Comparison of ENCODE assay signal across 12 cellular contexts in the genomic region with DNA sequence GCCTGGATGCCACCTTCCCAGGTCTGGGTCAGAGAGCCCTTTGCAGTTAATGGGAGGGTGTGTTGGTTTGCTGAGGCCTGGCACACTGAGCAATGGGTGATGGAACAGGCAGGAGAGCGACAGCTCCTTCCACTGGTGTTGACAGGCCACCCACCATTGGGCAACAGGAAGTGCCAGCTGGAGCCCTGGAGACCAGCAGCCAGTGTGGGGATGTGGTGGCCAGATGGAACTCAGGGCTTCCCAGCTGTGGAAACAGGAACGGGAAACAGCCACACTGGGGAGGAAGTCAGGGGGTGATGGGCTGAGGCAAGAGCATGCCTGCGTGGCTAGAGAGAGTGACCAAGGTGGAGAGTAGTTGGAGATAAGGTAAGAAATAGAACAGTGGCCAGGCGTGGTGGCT. TPM values are rescaled to one million over a fixed set of nuclear protein-coding genes. Genes with fewer than 3 reads are reported as not detected.
A peak's percentile ranks its signal among the peaks of the same experiment; 100 is the strongest.
DNase-seq lines count a peak whose midpoint lies in the region; ATAC-seq lines count a peak whose summit lies in the region.
"Had no signal": no experiment of that assay in that cellular context is flagged by ENCODE, and none has a peak within 500 bp of the region (broad histone marks: within the 10 kb centered on the region; RNA-seq: fewer than 3 reads in every experiment).

No MANE protein-coding gene starts in this region.

- H3K36me3 Mint-ChIP-seq in CD4-positive, CD25-positive, alpha-beta regulatory T cell = peaks cover 11% of the 10 kb centered on the region
- H3K36me3 Mint-ChIP-seq in dendritic cell treated with granulocyte-macrophage colony-stimulating factor and Interleukin-4, amounts not matched to agents 40 ng/mL and 50 ng/mL, for 4 days (ENCODE audit: low read depth) = peaks cover 68% of the 10 kb centered on the region
- peaks cover 0 to 9% of the 10 kb centered on the region in 2 donors for H3K36me3 Mint-ChIP-seq in naive B cell

- H3K9me3 ChIP-seq in CD4-positive, CD25-positive, alpha-beta regulatory T cell (ENCODE audit: control insufficient read depth in 2 of 2, low read length in 2 of 2) = no peaks in the 10 kb centered on the region

- H3K9me3 Mint-ChIP-seq in CD4-positive, CD25-positive, alpha-beta regulatory T cell = peaks cover 0 to 3% (median 0%) of the 10 kb centered on the region in 7 donors
- no peaks in the 10 kb centered on the region for H3K9me3 Mint-ChIP-seq in dendritic cell treated with granulocyte-macrophage colony-stimulating factor and Interleukin-4, amounts not matched to agents 40 ng/mL and 50 ng/mL, for 4 days
- H3K9me3 Mint-ChIP-seq in naive B cell = peaks cover 0 to 4% (median 0%) of the 10 kb centered on the region in 7 donors

- peaks cover 26 to 89% (median 61%) of the 10 kb centered on the region in 4 donors for H3K4me1 Mint-ChIP-seq in CD4-positive, CD25-positive, alpha-beta regulatory T cell
- H3K4me1 Mint-ChIP-seq in dendritic cell treated with granulocyte-macrophage colony-stimulating factor and Interleukin-4, amounts not matched to agents 40 ng/mL and 50 ng/mL, for 4 days (ENCODE audit: low read depth) = peaks cover 71% of the 10 kb centered on the region
- H3K4me1 Mint-ChIP-seq in naive B cell = peaks cover 43 to 54% (median 51%) of the 10 kb centered on the region in 3 donors

- no peaks in the 10 kb centered on the region for H3K27me3 ChIP-seq in CD4-positive, CD25-positive, alpha-beta regulatory T cell (ENCODE audit: control insufficient read depth, insufficient read depth, low read length)

- intact Hi-C loops in dendritic cell treated with granulocyte-macrophage colony-stimulating factor and Interleukin-4, amounts not matched to agents 40 ng/mL and 50 ng/mL, for 4 days (cut with micrococcal nuclease) = no loop called here

- peak overlapping the region; percentile 74 for H3K27ac ChIP-seq in CD4-positive, CD25-positive, alpha-beta regulatory T cell (ENCODE audit: insufficient read depth, low read length, poor library complexity, severe bottlenecking)

- H3K4me1 ChIP-seq in CD4-positive, CD25-positive, alpha-beta regulatory T cell (ENCODE audit: control insufficient read depth, insufficient read depth, low read length, poor library complexity, severe bottlenecking) = peaks cover 64% of the 10 kb centered on the region

- peak overlapping the region; percentile 62 to 96 (median 91) for H3K27ac Mint-ChIP-seq in CD4-positive, CD25-positive, alpha-beta regulatory T cell
- H3K27ac Mint-ChIP-seq in dendritic cell treated with granulocyte-macrophage colony-stimulating factor and Interleukin-4, amounts not matched to agents 40 ng/mL and 50 ng/mL, for 4 days = peak overlapping the region; percentile 87
- peak overlapping the region in 5 of 6 donors; percentile 34 to 86 (median 76) for H3K27ac Mint-ChIP-seq in naive B cell

- H3K4me3 Mint-ChIP-seq in CD4-positive, CD25-positive, alpha-beta regulatory T cell = peak overlapping the region in 3 of 4 donors; percentile 14 to 82 (median 78)
- peak overlapping the region; percentile 17 for H3K4me3 Mint-ChIP-seq in dendritic cell treated with granulocyte-macrophage colony-stimulating factor and Interleukin-4, amounts not matched to agents 40 ng/mL and 50 ng/mL, for 4 days
- H3K4me3 Mint-ChIP-seq in naive B cell = peak overlapping the region in 6 of 8 donors; percentile 12 to 86 (median 62)

- no peak for DNase-seq in CD4-positive, CD25-positive, alpha-beta regulatory T cell
- peak; percentile 98 for DNase-seq in MV-4-11 (lab: John Stamatoyannopoulos, UW)
- no peak for DNase-seq in naive B cell
- no peak for DNase-seq in occipital lobe (lab: John Stamatoyannopoulos, UW)
- DNase-seq: amniotic stem cell, NCI-H446, small intestine had no signal

- H3K27me3 Mint-ChIP-seq in CD4-positive, CD25-positive, alpha-beta regulatory T cell = no peaks in the 10 kb centered on the region
- H3K27me3 Mint-ChIP-seq in dendritic cell treated with granulocyte-macrophage colony-stimulating factor and Interleukin-4, amounts not matched to agents 40 ng/mL and 50 ng/mL, for 4 days = no peaks in the 10 kb centered on the region
- no peaks in the 10 kb centered on the region for H3K27me3 Mint-ChIP-seq in naive B cell

- no peak overlapping the region for H3K4me3 ChIP-seq in CD4-positive, CD25-positive, alpha-beta regulatory T cell (ENCODE audit: low read depth, low read length)

- H3K36me3 ChIP-seq in CD4-positive, CD25-positive, alpha-beta regulatory T cell (ENCODE audit: control insufficient read depth, insufficient read depth, low read length) = peaks cover 24% of the 10 kb centered on the region

- no peak for ATAC-seq in CD4-positive, CD25-positive, alpha-beta regulatory T cell (ENCODE audit: low read depth in 2 of 2)
- ATAC-seq in naive B cell (ENCODE audit: low read depth in 2 of 2) (no peak), HG03520 (IDR thresholded peaks at IDR 0.05; ENCODE audit: unreplicated experiment) (no peak), HG02798 (IDR thresholded peaks at IDR 0.05; ENCODE audit: poor library complexity, unreplicated experiment) (no peak), GM19035 (IDR thresholded peaks at IDR 0.05; ENCODE audit: unreplicated experiment) (no peak)

RNA-seq across cellular contexts. Expression of a gene that starts 9.3 kb away (rescaled TPM):
- 169 TPM for total RNA-seq in CD4-positive, CD25-positive, alpha-beta regulatory T cell
- 10 to 100 TPM; 41.3 to 69.2 (median 45.7) TPM for polyA plus RNA-seq in CD4-positive, CD25-positive, alpha-beta regulatory T cell
- 10 to 100 TPM; 15.6 to 34.1 (median 24.1) TPM for polyA plus RNA-seq in naive B cell (ENCODE audit: low read depth in 6 of 6)
- total RNA-seq in occipital lobe = 0.62 TPM
- total RNA-seq: endothelial cell of umbilical vein had no signal
- polyA plus RNA-seq: endothelial cell of umbilical vein had no signal

Comparison
In these comparisons a context has a peak if more than half of its experiments do, and no peak if none do; other contexts are left out.
1. H3K4me3 Mint-ChIP-seq: peak in every context shown above with its lines; median percentile 78 in CD4-positive, CD25-positive, alpha-beta regulatory T cell; 62 in naive B cell; 17 in dendritic cell treated with granulocyte-macrophage colony-stimulating factor and Interleukin-4, amounts not matched to agents 40 ng/mL and 50 ng/mL, for 4 days.
2. RNA of a gene that starts 9.3 kb away (total RNA-seq): 169 TPM in CD4-positive, CD25-positive, alpha-beta regulatory T cell (single experiment); 0.62 TPM in occipital lobe (single experiment); every median in the first group is over 100 times any median in the second.
3. Peak in every context shown above with its lines, with median percentiles within 50 percentile points of each other: H3K27ac Mint-ChIP-seq.